In genomic region chr11:24828938-24829337, GRCh38 we compare ENCODE assay signal across 28 cellular contexts.
A peak's percentile ranks its signal among the peaks of the same experiment; 100 is the strongest.
DNase-seq lines count a peak whose midpoint lies in the region; ATAC-seq, FAIRE-seq and TF ChIP-seq lines count a peak whose summit lies in the region.
"Had no signal": no experiment of that assay in that cellular context is flagged by ENCODE, and none has a peak within 500 bp of the region (broad histone marks: within the 10 kb centered on the region; RNA-seq: fewer than 3 reads in every experiment).

No MANE protein-coding gene starts in this region.

- 68% methylated on average over 1 of the region's 1 CpG for WGBS in HUES64
- WGBS in neuronal stem cell (ENCODE audit: extremely low coverage in 2 of 2, insufficient read length in 2 of 2, insufficient replicate concordance in 1 of 2), 2 donors, result no CpG with 5 or more reads among the region's 1 CpG
- 83% methylated on average over 1 of the region's 1 CpG for WGBS in mesenchymal stem cell

- CTCF ChIA-PET in Calu3 (lab: Charles Lee), result interaction anchor here (0.7 to 1.0 kb wide), 2 partner anchors 13 to 1252 kb away, joined by 3 to 6 read pairs; no protein-coding TSS in a partner anchor

- no peak for FAIRE-seq in bronchial epithelial cell (lab: Jason Lieb, UNC)
- FAIRE-seq: endometrium had no signal

- H3K23ac ChIP-seq in neuronal stem cell (ENCODE audit: low read depth, low read length, poor library complexity), result no peak overlapping the region
- H3K23ac ChIP-seq in mesenchymal stem cell (ENCODE audit: low read length in 2 of 2), result no peak overlapping the region

- no peak for ATAC-seq in HG02973 (IDR thresholded peaks at IDR 0.05; ENCODE audit: unreplicated experiment)
- ATAC-seq: activated T-cell treated with anti-CD3 and anti-CD28 coated beads, Interleukin-2, amount 50 U/mL, for 4 hours; gastroesophageal sphincter; left ventricle myocardium superior; naive thymus-derived CD4-positive, alpha-beta T cell had no signal

- H3K4me1 Mint-ChIP-seq in Calu3 (ENCODE audit: low read depth, unreplicated experiment) (peaks cover 22% of the 10 kb centered on the region), neural progenitor cell (peaks cover 24% of the 10 kb centered on the region)
- H3K4me1 Mint-ChIP-seq: activated B cell treated with CpG ODN at 0.5 μM for 24 hours; naive thymus-derived CD4-positive, alpha-beta T cell had no signal

- H2AK5ac ChIP-seq in neuronal stem cell (ENCODE audit: low read depth, low read length) (no peak overlapping the region), mesenchymal stem cell (ENCODE audit: low read length, severe bottlenecking) (no peak overlapping the region)

- intact Hi-C loops in Calu3 (cut with micrococcal nuclease; ENCODE audit: unreplicated experiment), result no loop called here

- H4K8ac ChIP-seq in neuronal stem cell (ENCODE audit: low read depth, low read length) (no peak overlapping the region), mesenchymal stem cell (ENCODE audit: low read length) (no peak overlapping the region)

- H3K79me2 ChIP-seq in neural progenitor cell (ENCODE audit: low read depth), result no peaks in the 10 kb centered on the region

- H3K4me3 Mint-ChIP-seq in Calu3 (ENCODE audit: low read depth, unreplicated experiment) (peak overlapping the region; percentile 2), neural progenitor cell (no peak overlapping the region)
- H3K4me3 Mint-ChIP-seq: activated B cell treated with CpG ODN at 0.5 μM for 24 hours; activated T-cell treated with anti-CD3 and anti-CD28 coated beads, Interleukin-2, amount 50 U/mL, for 4 hours; naive thymus-derived CD4-positive, alpha-beta T cell had no signal

- peaks cover 13% of the 10 kb centered on the region for H3K4me1 ChIP-seq in HUES64 (ENCODE audit: insufficient read depth, low read length)
- H3K4me1 ChIP-seq in neural progenitor cell, result peaks cover 5% of the 10 kb centered on the region
- no peaks in the 10 kb centered on the region for H3K4me1 ChIP-seq in neuronal stem cell (ENCODE audit: control insufficient read depth in 2 of 2, insufficient read depth in 1 of 2, low read depth in 1 of 2, low read length in 2 of 2)
- no peaks in the 10 kb centered on the region for H3K4me1 ChIP-seq in mesenchymal stem cell (ENCODE audit: control insufficient read depth, insufficient read depth, low read depth, low read length)
- H3K4me1 ChIP-seq: gastroesophageal sphincter had no signal

- H2AFZ ChIP-seq in neural progenitor cell (replicated peaks), result peak overlapping the region; percentile 0
- H2AFZ ChIP-seq in neuronal stem cell (ENCODE audit: low read length), result no peak overlapping the region
- no peak overlapping the region for H2AFZ ChIP-seq in mesenchymal stem cell (ENCODE audit: low read depth, low read length)

- H3K18ac ChIP-seq in neuronal stem cell (ENCODE audit: low read length), result no peak overlapping the region
- H3K18ac ChIP-seq in mesenchymal stem cell (ENCODE audit: low read depth in 1 of 2, low read length in 2 of 2), result no peak overlapping the region

- H3K27ac ChIP-seq in HUES64 (ENCODE audit: low read depth, low read length), result peak overlapping the region; percentile 73; the same call in 1 of the 2 replicates
- H3K27ac ChIP-seq in neural progenitor cell, result peak overlapping the region; percentile 1
- no peak overlapping the region for H3K27ac ChIP-seq in neuronal stem cell (replicated peaks; ENCODE audit: low read length)
- H3K27ac ChIP-seq in mesenchymal stem cell (ENCODE audit: low read length, poor library complexity, severe bottlenecking), result no peak overlapping the region
- H3K27ac ChIP-seq: gastroesophageal sphincter, upper lobe of left lung had no signal

- H2BK120ac ChIP-seq in neuronal stem cell (ENCODE audit: low read depth, low read length) (no peak overlapping the region), mesenchymal stem cell (ENCODE audit: low read depth, low read length) (no peak overlapping the region)

- H3K9me3 Mint-ChIP-seq in Calu3 (ENCODE audit: low read depth, unreplicated experiment) (peaks cover 3% of the 10 kb centered on the region), neural progenitor cell (no peaks in the 10 kb centered on the region)
- H3K9me3 Mint-ChIP-seq: activated B cell treated with CpG ODN at 0.5 μM for 24 hours; activated T-cell treated with anti-CD3 and anti-CD28 coated beads, Interleukin-2, amount 50 U/mL, for 4 hours had no signal

- DNase-seq in Calu3 (no peak), bronchial epithelial cell (ENCODE audit: low read depth) (peak; percentile 4), neural progenitor cell (ENCODE audit: low spot score) (no peak), neuronal stem cell (ENCODE audit: low spot score) (no peak), DMS79 treated with DMSO at 0.1 percent for 48 hours (lab: John Stamatoyannopoulos, UW) (no peak), mesenchymal stem cell (no peak)
- DNase-seq: ACHN; activated B cell treated with CpG ODN at 0.5 μM for 24 hours; activated CD4-positive, alpha-beta T cell treated with anti-CD3 and anti-CD28 coated beads, Interleukin-2, amount 50 U/mL, for 1 hour; activated gamma-delta T cell treated with Interleukin-2 at 50 U/mL for 16 hours; activated T-cell treated with anti-CD3 and anti-CD28 coated beads, Interleukin-2, amount 50 U/mL, for 4 hours; cerebellar nuclear complex; COR-L47; GOT3; hypothalamus; KG1; left ventricle myocardium superior; MM.1S; naive thymus-derived CD4-positive, alpha-beta T cell; NCI-H146; NCI-H2107; NCI-H446; stimulated activated CD4-positive, alpha-beta T cell treated with anti-CD3 and anti-CD28 coated beads, Interleukin-2, amount 100 ng/mL, for 48 hours; upper lobe of left lung had no signal

- H3K4me2 ChIP-seq in neural progenitor cell, result no peak overlapping the region
- no peak overlapping the region for H3K4me2 ChIP-seq in neuronal stem cell (ENCODE audit: insufficient read depth, low read length, poor library complexity, severe bottlenecking)
- H3K4me2 ChIP-seq in mesenchymal stem cell (ENCODE audit: low read length, poor library complexity, severe bottlenecking), result no peak overlapping the region

- H3K27me3 Mint-ChIP-seq in Calu3 (ENCODE audit: unreplicated experiment) (no peaks in the 10 kb centered on the region), neural progenitor cell (ENCODE audit: insufficient read depth, low read depth) (no peaks in the 10 kb centered on the region)
- H3K27me3 Mint-ChIP-seq: activated B cell treated with CpG ODN at 0.5 μM for 24 hours; naive thymus-derived CD4-positive, alpha-beta T cell had no signal

- TF ChIP-seq CTCF in Calu3 (IDR thresholded peaks at IDR 0.05; ENCODE audit: unreplicated experiment) (no peak), bronchial epithelial cell (IDR thresholded peaks at IDR 0.05; ENCODE audit: insufficient read depth, low read length, severe bottlenecking) (no peak), neural progenitor cell (IDR thresholded peaks at IDR 0.05) (no peak)

- H3K27ac Mint-ChIP-seq in Calu3 (ENCODE audit: unreplicated experiment), result peak overlapping the region; percentile 7
- H3K27ac Mint-ChIP-seq in neural progenitor cell, result peak overlapping the region; percentile 4
- H3K27ac Mint-ChIP-seq: activated B cell treated with CpG ODN at 0.5 μM for 24 hours; naive thymus-derived CD4-positive, alpha-beta T cell had no signal

- no peaks in the 10 kb centered on the region for H3F3A ChIP-seq in neural progenitor cell (ENCODE audit: low read depth)

- no peak overlapping the region for H4K91ac ChIP-seq in neuronal stem cell (ENCODE audit: low read depth, low read length, poor library complexity)
- H4K91ac ChIP-seq in mesenchymal stem cell (ENCODE audit: low read length), result no peak overlapping the region

- H3K9me3 ChIP-seq in HUES64 (ENCODE audit: insufficient read depth, low read depth, low read length) (no peaks in the 10 kb centered on the region), neural progenitor cell (ENCODE audit: low read depth) (no peaks in the 10 kb centered on the region), neuronal stem cell (replicated peaks in 1 of 2; ENCODE audit: control insufficient read depth in 2 of 2, insufficient read depth in 1 of 2, low read depth in 1 of 2, low read length in 2 of 2) (no peaks in the 10 kb centered on the region), mesenchymal stem cell (ENCODE audit: control insufficient read depth, low read length) (no peaks in the 10 kb centered on the region)
- H3K9me3 ChIP-seq: gastroesophageal sphincter, upper lobe of left lung had no signal

- H3K14ac ChIP-seq in neuronal stem cell (ENCODE audit: low read length), result no peak overlapping the region
- no peak overlapping the region for H3K14ac ChIP-seq in mesenchymal stem cell (ENCODE audit: low read length in 2 of 2)

- H3K27me3 ChIP-seq in HUES64 (ENCODE audit: insufficient read depth, low read length) (no peaks in the 10 kb centered on the region), bronchial epithelial cell (ENCODE audit: control insufficient read depth, insufficient read depth, low read length) (no peaks in the 10 kb centered on the region), neural progenitor cell (no peaks in the 10 kb centered on the region), neuronal stem cell (ENCODE audit: control insufficient read depth in 3 of 3, insufficient read depth in 3 of 3, low read depth in 1 of 3, low read length in 3 of 3) (no peaks in the 10 kb centered on the region), mesenchymal stem cell (ENCODE audit: control insufficient read depth in 1 of 2, insufficient read depth in 1 of 2, low read length in 2 of 2) (no peaks in the 10 kb centered on the region)
- H3K27me3 ChIP-seq: gastroesophageal sphincter, upper lobe of left lung had no signal

- H3K79me1 ChIP-seq in neuronal stem cell (ENCODE audit: low read depth, low read length) (no peaks in the 10 kb centered on the region), mesenchymal stem cell (replicated peaks; ENCODE audit: low read length, poor library complexity, severe bottlenecking) (no peaks in the 10 kb centered on the region)

- H3K9ac ChIP-seq in HUES64 (ENCODE audit: low read depth, low read length) (no peak overlapping the region), neural progenitor cell (no peak overlapping the region), neuronal stem cell (ENCODE audit: low read depth, low read length, poor library complexity) (no peak overlapping the region), mesenchymal stem cell (ENCODE audit: low read length) (no peak overlapping the region)

- H3K4me3 ChIP-seq in HUES64 (ENCODE audit: low read length) (no peak overlapping the region), bronchial epithelial cell (ENCODE audit: low read depth, low read length) (no peak overlapping the region), neural progenitor cell (no peak overlapping the region), neuronal stem cell (ENCODE audit: low read length in 2 of 2) (no peak overlapping the region), mesenchymal stem cell (ENCODE audit: insufficient read depth in 1 of 2, low read depth in 1 of 2, low read length in 2 of 2) (no peak overlapping the region)
- H3K4me3 ChIP-seq: gastroesophageal sphincter, upper lobe of left lung had no signal

- H3K36me3 Mint-ChIP-seq in Calu3 (ENCODE audit: insufficient read depth, unreplicated experiment) (no peaks in the 10 kb centered on the region), neural progenitor cell (no peaks in the 10 kb centered on the region)
- H3K36me3 Mint-ChIP-seq: naive thymus-derived CD4-positive, alpha-beta T cell had no signal

- H2BK12ac ChIP-seq in neuronal stem cell (ENCODE audit: low read length) (no peak overlapping the region), mesenchymal stem cell (ENCODE audit: low read length in 2 of 2) (no peak overlapping the region)

- H3K36me3 ChIP-seq in HUES64 (ENCODE audit: insufficient read depth, low read length), result no peaks in the 10 kb centered on the region
- no peaks in the 10 kb centered on the region for H3K36me3 ChIP-seq in bronchial epithelial cell (ENCODE audit: control insufficient read depth, insufficient read depth, low read length)
- H3K36me3 ChIP-seq in neural progenitor cell, result no peaks in the 10 kb centered on the region
- no peaks in the 10 kb centered on the region for H3K36me3 ChIP-seq in neuronal stem cell (replicated peaks in 1 of 2; ENCODE audit: control insufficient read depth in 2 of 2, insufficient read depth in 2 of 2, low read length in 2 of 2)
- no peaks in the 10 kb centered on the region for H3K36me3 ChIP-seq in mesenchymal stem cell (ENCODE audit: control insufficient read depth in 1 of 2, insufficient read depth in 2 of 2, low read depth in 1 of 2, low read length in 2 of 2)
- H3K36me3 ChIP-seq: gastroesophageal sphincter, upper lobe of left lung had no signal

- H2BK5ac ChIP-seq in neuronal stem cell (ENCODE audit: low read length) (no peak overlapping the region), mesenchymal stem cell (ENCODE audit: low read depth, low read length, poor library complexity, severe bottlenecking) (no peak overlapping the region)

- no peaks in the 10 kb centered on the region for H4K20me1 ChIP-seq in neural progenitor cell (ENCODE audit: low read depth)

- H2BK15ac ChIP-seq in neuronal stem cell (ENCODE audit: low read length) (no peak overlapping the region), mesenchymal stem cell (ENCODE audit: low read depth, poor library complexity, severe bottlenecking) (no peak overlapping the region)

- H3K4ac ChIP-seq in neuronal stem cell (ENCODE audit: low read length), result no peak overlapping the region
- H3K4ac ChIP-seq in mesenchymal stem cell (ENCODE audit: low read depth in 1 of 2, low read length in 2 of 2), result no peak overlapping the region

- BruUV-seq in Calu3 (replicated peaks; lab: Mats Ljungman, UMichigan), result no TSS peak

Comparison
In these comparisons a context has a peak if more than half of its experiments do, and no peak if none do; other contexts are left out.
1. H3K27ac ChIP-seq: peak in HUES64 (single experiment) and neural progenitor cell (single experiment); none in neuronal stem cell (single experiment) and mesenchymal stem cell (single experiment).